In the genomic region with DNA sequence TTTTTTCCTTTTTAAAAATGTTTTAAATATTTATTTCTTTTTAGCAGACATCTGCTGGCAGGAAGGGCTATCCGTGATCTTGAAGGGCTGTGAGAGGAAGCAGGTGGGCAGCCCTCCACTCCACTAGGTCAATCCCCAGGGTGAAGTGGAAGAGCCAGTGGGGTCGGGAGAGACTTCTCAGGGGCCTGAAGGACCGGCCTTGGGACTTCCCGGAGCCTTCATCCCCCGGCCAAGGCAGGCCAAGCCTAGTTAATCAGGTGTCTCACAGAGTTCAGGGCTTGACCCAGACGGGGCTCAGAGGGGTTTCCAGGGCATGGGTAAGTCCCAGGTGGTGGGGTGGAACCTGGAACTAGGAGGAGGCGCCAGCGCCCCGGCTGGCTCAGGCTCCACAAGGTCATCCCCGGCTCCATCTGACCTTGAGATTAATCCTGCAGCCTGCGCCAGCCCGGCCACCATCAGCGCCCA, we compare ENCODE assay signal across 9 cellular contexts. TPM values are rescaled to one million over a fixed set of nuclear protein-coding genes. Genes with fewer than 3 reads are reported as not detected.
DNase-seq lines count a peak whose midpoint lies in the region; ATAC-seq and TF ChIP-seq lines count a peak whose summit lies in the region.
"Had no signal": no experiment of that assay in that cellular context is flagged by ENCODE, and none has a peak within 500 bp of the region (broad histone marks: within the 10 kb centered on the region; RNA-seq: fewer than 3 reads in every experiment).

No MANE protein-coding gene starts in this region.

- no peaks in the 10 kb centered on the region for H3K36me3 Mint-ChIP-seq in activated CD8-positive, alpha-beta T cell treated with anti-CD3 and anti-CD28 coated beads for 36 hours (ENCODE audit: low read depth)
- peaks cover 0 to 10% (median 0%) of the 10 kb centered on the region in 3 donors for H3K36me3 Mint-ChIP-seq in immature natural killer cell

- H3K27me3 Mint-ChIP-seq in activated CD8-positive, alpha-beta T cell treated with anti-CD3 and anti-CD28 coated beads for 36 hours = peaks cover 1% of the 10 kb centered on the region
- peaks cover 0 to 6% (median 0%) of the 10 kb centered on the region in 3 donors for H3K27me3 Mint-ChIP-seq in immature natural killer cell (ENCODE audit: low read depth in 3 of 3)

- intact Hi-C loops in activated CD8-positive, alpha-beta T cell treated with anti-CD3 and anti-CD28 coated beads for 36 hours (cut with micrococcal nuclease) = loop anchor here (2.0 to 5.0 kb wide), 2 partner anchors 80 to 315 kb away; no protein-coding TSS in a partner anchor

- peak overlapping the region; percentile 68 for H3K27ac Mint-ChIP-seq in activated CD8-positive, alpha-beta T cell treated with anti-CD3 and anti-CD28 coated beads for 36 hours
- H3K27ac Mint-ChIP-seq in immature natural killer cell = peak overlapping the region in 1 of 6 donors; percentile 56

- DNase-seq in activated CD8-positive, alpha-beta T cell treated with anti-CD3 and anti-CD28 coated beads for 36 hours = no peak
- DNase-seq in immature natural killer cell (no peak), substantia nigra (lab: John Stamatoyannopoulos, UW) (peak in 2 of 49 donors; percentile 47 to 71), CD1c-positive myeloid dendritic cell (ENCODE audit: extremely low spot score) (no peak), T-helper 9 cell (no peak), pons (ENCODE audit: low spot score) (no peak)
- DNase-seq: cortex of kidney had no signal

- H3K9me3 Mint-ChIP-seq in activated CD8-positive, alpha-beta T cell treated with anti-CD3 and anti-CD28 coated beads for 36 hours = no peaks in the 10 kb centered on the region
- no peaks in the 10 kb centered on the region for H3K9me3 Mint-ChIP-seq in immature natural killer cell

- CTCF ChIA-PET in activated CD8-positive, alpha-beta T cell treated with anti-CD3 and anti-CD28 coated beads for 36 hours (lab: Charles Lee) = interaction anchor here (0.7 to 5.2 kb wide), 38 partner anchors 9 to 375 kb away, joined by 3 to 107 read pairs (median 4); no protein-coding TSS in a partner anchor

- peak overlapping the region; percentile 94 for H3K27ac ChIP-seq in substantia nigra (ENCODE audit: low read depth, low read length, poor library complexity, severe bottlenecking)
- H3K27ac ChIP-seq: SK-N-MC had no signal

- no peak for TF ChIP-seq CTCF in activated CD8-positive, alpha-beta T cell treated with anti-CD3 and anti-CD28 coated beads for 36 hours (IDR thresholded peaks at IDR 0.05)

- POLR2A ChIA-PET in activated CD8-positive, alpha-beta T cell treated with anti-CD3 and anti-CD28 coated beads for 36 hours (lab: Charles Lee) = no interaction called here

- H3K4me1 Mint-ChIP-seq in activated CD8-positive, alpha-beta T cell treated with anti-CD3 and anti-CD28 coated beads for 36 hours (ENCODE audit: low read depth) = peaks cover 5% of the 10 kb centered on the region
- H3K4me1 Mint-ChIP-seq in immature natural killer cell = peaks cover 13 to 23% of the 10 kb centered on the region in 2 donors

- ATAC-seq in GM21529 (IDR thresholded peaks at IDR 0.05; ENCODE audit: unreplicated experiment) = peak; percentile 18
- no peak for ATAC-seq in activated CD8-positive, alpha-beta T cell treated with anti-CD3 and anti-CD28 coated beads for 36 hours

- H3K4me3 Mint-ChIP-seq in activated CD8-positive, alpha-beta T cell treated with anti-CD3 and anti-CD28 coated beads for 36 hours = peak overlapping the region; percentile 70
- H3K4me3 Mint-ChIP-seq in immature natural killer cell = peak overlapping the region; percentile 29 to 75 (median 67)

RNA-seq across cellular contexts. Expression of a gene that starts 44.3 kb away (rescaled TPM):
- not detected for total RNA-seq in activated CD8-positive, alpha-beta T cell treated with anti-CD3 and anti-CD28 coated beads for 36 hours
- not detected for polyA plus RNA-seq in immature natural killer cell

RNA-seq across cellular contexts. Expression of a gene that starts 52.9 kb away (rescaled TPM):
- 10 to 100 TPM; 14.6 to 15.9 TPM for total RNA-seq in activated CD8-positive, alpha-beta T cell treated with anti-CD3 and anti-CD28 coated beads for 36 hours
- polyA plus RNA-seq in immature natural killer cell = 10 to 100 TPM; 18.9 to 62.3 (median 23.9) TPM
